8 cellular contexts compared by ENCODE assay signal in genomic region chr17:81398855-81399451, GRCh38. TPM values are rescaled to one million over a fixed set of nuclear protein-coding genes. Genes with fewer than 3 reads are reported as not detected.
DNase-seq lines count a peak whose midpoint lies in the region; ATAC-seq, FAIRE-seq and TF ChIP-seq lines count a peak whose summit lies in the region.

No MANE protein-coding gene starts in this region.

- no peaks in the 10 kb centered on the region for H3K36me3 ChIP-seq in CD8-positive, alpha-beta T cell (ENCODE audit: insufficient read depth, low read length)
- H3K36me3 ChIP-seq in H1 (ENCODE audit: control insufficient read depth in 2 of 4, insufficient read depth in 4 of 4, low read length in 3 of 4) (no peaks in the 10 kb centered on the region; a peak in 1 of 8 replicates), neuronal stem cell (replicated peaks in 1 of 2; ENCODE audit: control insufficient read depth in 2 of 2, insufficient read depth in 2 of 2, low read length in 2 of 2) (peaks cover 3 to 24% of the 10 kb centered on the region in 2 donors)

- POLR2A ChIA-PET in CD8-positive, alpha-beta T cell (lab: Charles Lee) = no interaction called here
- POLR2A ChIA-PET in H1 (lab: Charles Lee; ENCODE audit: partially characterized antibody) = interaction anchor here (0.7 to 2.5 kb wide), 12 partner anchors 9 to 153 kb away, joined by 3 to 9 read pairs (median 3); partner anchors contain the start of gene FAAP100

- H4K5ac ChIP-seq in H1 (ENCODE audit: insufficient read length, low read depth, low read length) = no peak overlapping the region

- H3K79me2 ChIP-seq in H1 (ENCODE audit: control insufficient read depth in 1 of 2, insufficient read depth in 2 of 2, low read length in 2 of 2) = no peaks in the 10 kb centered on the region

- H2AK5ac ChIP-seq in H1 (ENCODE audit: low read depth, low read length) = no peak overlapping the region
- peak overlapping the region; percentile 99 for H2AK5ac ChIP-seq in neuronal stem cell (ENCODE audit: low read depth, low read length)

- H3K4me1 Mint-ChIP-seq in CD8-positive, alpha-beta T cell (ENCODE audit: low read depth) = peaks cover 30% of the 10 kb centered on the region

- no peak overlapping the region for H3K27ac ChIP-seq in CD8-positive, alpha-beta T cell (ENCODE audit: low read depth, low read length)
- H3K27ac ChIP-seq in H1 (ENCODE audit: low read depth, low read length) (no peak overlapping the region), neuronal stem cell (replicated peaks; ENCODE audit: low read length) (peak overlapping the region; percentile 98)

- H4K8ac ChIP-seq in H1 (ENCODE audit: extremely low read depth, insufficient read depth, low read length) = no peak overlapping the region
- H4K8ac ChIP-seq in neuronal stem cell (ENCODE audit: low read depth, low read length) = no peak overlapping the region

- peaks cover 78% of the 10 kb centered on the region for H3K27me3 ChIP-seq in CD8-positive, alpha-beta T cell (ENCODE audit: insufficient read depth, low read length)
- H3K27me3 ChIP-seq in H1 (replicated peaks in 1 of 4; ENCODE audit: control insufficient read depth in 3 of 4, extremely low read depth in 1 of 4, insufficient read depth in 3 of 4, low read length in 3 of 4) = peaks cover 32 to 60% (median 51%) of the 10 kb centered on the region in 4 experiments
- peaks cover 0 to 4% (median 0%) of the 10 kb centered on the region in 3 experiments for H3K27me3 ChIP-seq in neuronal stem cell (ENCODE audit: control insufficient read depth in 3 of 3, insufficient read depth in 3 of 3, low read depth in 1 of 3, low read length in 3 of 3)

- peaks cover 56% of the 10 kb centered on the region for H3K4me1 ChIP-seq in CD8-positive, alpha-beta T cell (ENCODE audit: insufficient read depth, low read length)
- H3K4me1 ChIP-seq in H1 (replicated peaks in 1 of 4; ENCODE audit: control insufficient read depth in 3 of 4, insufficient read depth in 4 of 4, low read length in 3 of 4) (peaks cover 10 to 48% (median 31%) of the 10 kb centered on the region in 4 experiments), neuronal stem cell (ENCODE audit: control insufficient read depth in 2 of 2, insufficient read depth in 1 of 2, low read depth in 1 of 2, low read length in 2 of 2) (peaks cover 36 to 39% of the 10 kb centered on the region in 2 donors)

- H3K18ac ChIP-seq in H1 (ENCODE audit: extremely low read depth, low read length) (peak overlapping the region; percentile 60; the same call in 1 of the 2 replicates), neuronal stem cell (ENCODE audit: low read length) (peak overlapping the region; percentile 98)

- H4K91ac ChIP-seq in H1 (replicated peaks; ENCODE audit: insufficient read length, low read length) (no peak overlapping the region), neuronal stem cell (ENCODE audit: low read depth, low read length, poor library complexity) (no peak overlapping the region)

- H3K23ac ChIP-seq in H1 (ENCODE audit: insufficient read length) (no peak overlapping the region), neuronal stem cell (ENCODE audit: low read depth, low read length, poor library complexity) (no peak overlapping the region)

- DNase-seq in CD8-positive, alpha-beta T cell = no peak
- DNase-seq in NCI-H2227 treated with DMSO at 0.1 percent for 48 hours (lab: John Stamatoyannopoulos, UW) (peak; percentile 24), H1 (ENCODE audit: low read depth in 1 of 2, low spot score in 2 of 2) (no peak), neuronal stem cell (ENCODE audit: low spot score) (no peak), urothelium cell line (ENCODE audit: low spot score) (no peak)

- no peak for TF ChIP-seq CTCF in CD8-positive, alpha-beta T cell (IDR thresholded peaks at IDR 0.05)
- no peak for TF ChIP-seq CTCF in H1 (IDR thresholded peaks at IDR 0.05; ENCODE audit: control extremely low read depth in 1 of 3, insufficient read depth in 1 of 3, low read depth in 1 of 3, low read length in 3 of 3)

- H3K9ac ChIP-seq in H1 (replicated peaks in 1 of 4; ENCODE audit: extremely low read depth in 1 of 4, low read depth in 3 of 4, low read length in 3 of 4) (no peak overlapping the region), neuronal stem cell (ENCODE audit: low read depth, low read length, poor library complexity) (peak overlapping the region; percentile 97)

- H3K79me1 ChIP-seq in H1 (ENCODE audit: low read depth, low read length) (no peaks in the 10 kb centered on the region), neuronal stem cell (ENCODE audit: low read depth, low read length) (peaks cover 28% of the 10 kb centered on the region)

- CTCF ChIA-PET in CD8-positive, alpha-beta T cell (lab: Charles Lee) = no interaction called here
- CTCF ChIA-PET in H1 (lab: Charles Lee; ENCODE audit: partially characterized antibody) = interaction anchor here (0.9 to 2.9 kb wide), 11 partner anchors 11 to 138 kb away, joined by 3 to 15 read pairs (median 3); partner anchors contain the start of gene SLC38A10

- peak overlapping the region; percentile 76 to 92 for H3K4me2 ChIP-seq in H1 (ENCODE audit: insufficient read depth in 1 of 2, low read depth in 2 of 2, low read length in 2 of 2)
- peak overlapping the region; percentile 97 for H3K4me2 ChIP-seq in neuronal stem cell (ENCODE audit: insufficient read depth, low read length, poor library complexity, severe bottlenecking)

- H3K27me3 Mint-ChIP-seq in CD8-positive, alpha-beta T cell (ENCODE audit: low read depth) = peaks cover 55% of the 10 kb centered on the region

- no peak for TF ChIP-seq POLR2A in H1 (IDR thresholded peaks at IDR 0.05; ENCODE audit: control extremely low read depth in 1 of 2, low read depth in 2 of 2, low read length in 2 of 2)

- H3K56ac ChIP-seq in H1 (replicated peaks; ENCODE audit: insufficient read length, low read depth, low read length) = peak overlapping the region; percentile 9

- intact Hi-C loops in CD8-positive, alpha-beta T cell (cut with DNase I, micrococcal nuclease) = loop anchor here (5.0 to 10.0 kb wide), 4 partner anchors 83 to 1587 kb away; partner anchors contain the start of gene ACTG1 (in 2 of the 2)

- H2BK120ac ChIP-seq in H1 (replicated peaks; ENCODE audit: low read depth, low read length) (no peak overlapping the region), neuronal stem cell (ENCODE audit: low read depth, low read length) (peak overlapping the region; percentile 81)

- H3K36me3 Mint-ChIP-seq in CD8-positive, alpha-beta T cell = peaks cover 2% of the 10 kb centered on the region

- 2% methylated on average over 7 of the region's 51 CpGs; no CpG with 5 or more reads in 1 of the 2 experiments for whole genome bisulfite sequencing in H1 (ENCODE audit: extremely low coverage in 1 of 2, insufficient coverage in 1 of 2, insufficient read length in 1 of 2, insufficient replicate concordance in 2 of 2, low coverage in 1 of 2, low lambda C conversion rate in 2 of 2, missing lambda C conversion rate in 1 of 2), 2 experiments
- no CpG with 5 or more reads among the region's 51 CpGs for WGBS in neuronal stem cell (ENCODE audit: extremely low coverage in 2 of 2, insufficient read length in 2 of 2, insufficient replicate concordance in 1 of 2), 2 donors

- H3K27ac Mint-ChIP-seq in CD8-positive, alpha-beta T cell = no peak overlapping the region

- H3K23me2 ChIP-seq in H1 (ENCODE audit: low read depth, low read length) = peaks cover 26% of the 10 kb centered on the region

- peak overlapping the region; percentile 84 for H3K4me3 Mint-ChIP-seq in CD8-positive, alpha-beta T cell

- H2BK5ac ChIP-seq in H1 (ENCODE audit: low read depth, low read length) (no peak overlapping the region), neuronal stem cell (ENCODE audit: low read length) (peak overlapping the region; percentile 97)

- H3K9me3 ChIP-seq in CD8-positive, alpha-beta T cell (ENCODE audit: low read length) = no peaks in the 10 kb centered on the region
- no peaks in the 10 kb centered on the region for H3K9me3 ChIP-seq in H1 (ENCODE audit: insufficient read depth in 2 of 2, low read depth in 1 of 2, low read length in 1 of 2)
- H3K9me3 ChIP-seq in neuronal stem cell (replicated peaks in 1 of 2; ENCODE audit: control insufficient read depth in 2 of 2, insufficient read depth in 1 of 2, low read depth in 1 of 2, low read length in 2 of 2) = no peaks in the 10 kb centered on the region

- H2BK20ac ChIP-seq in H1 (ENCODE audit: low read length) = no peak overlapping the region

- H3K9me3 Mint-ChIP-seq in CD8-positive, alpha-beta T cell = no peaks in the 10 kb centered on the region

- H3K14ac ChIP-seq in H1 (ENCODE audit: insufficient read length) (no peak overlapping the region), neuronal stem cell (ENCODE audit: low read length) (peak overlapping the region; percentile 39)

- H2BK15ac ChIP-seq in H1 (ENCODE audit: low read length) (peak overlapping the region; percentile 72; the same call in 1 of the 2 replicates), neuronal stem cell (ENCODE audit: low read length) (peak overlapping the region; percentile 38)

- no peak overlapping the region for H2AFZ ChIP-seq in H1 (ENCODE audit: low read length)
- H2AFZ ChIP-seq in neuronal stem cell (ENCODE audit: low read length) = no peak overlapping the region

- TF ChIP-seq RAD21 in H1 (IDR thresholded peaks at IDR 0.05 in 1 of 2, conservative IDR thresholded peaks at IDR 0.05 in 1 of 2; ENCODE audit: low read depth in 2 of 2, low read length in 2 of 2) = no peak

- no peaks in the 10 kb centered on the region for H4K20me1 ChIP-seq in H1 (replicated peaks in 1 of 2; ENCODE audit: control insufficient read depth in 1 of 2, insufficient read depth in 2 of 2, low read length in 2 of 2)

- ATAC-seq in CD8-positive, alpha-beta T cell = no peak
- no peak for ATAC-seq in HG03520 (IDR thresholded peaks at IDR 0.05; ENCODE audit: unreplicated experiment)
- no peak for ATAC-seq in GM18870 (IDR thresholded peaks at IDR 0.05; ENCODE audit: unreplicated experiment)
- ATAC-seq in HG02973 (IDR thresholded peaks at IDR 0.05; ENCODE audit: unreplicated experiment) = no peak

- no peak for TF ChIP-seq EP300 in H1 (IDR thresholded peaks at IDR 0.05; ENCODE audit: borderline replicate concordance in 1 of 2, low read depth in 2 of 2, low read length in 2 of 2)

- no peak overlapping the region for H3K4ac ChIP-seq in H1 (replicated peaks; ENCODE audit: insufficient read length, low read depth, low read length)
- H3K4ac ChIP-seq in neuronal stem cell (ENCODE audit: low read length) = peak overlapping the region; percentile 37

- FAIRE-seq in H1 (lab: Jason Lieb, UNC) (no peak), urothelium cell line (lab: Jason Lieb, UNC) (no peak)

- H2BK12ac ChIP-seq in H1 (ENCODE audit: low read depth, low read length) = no peak overlapping the region
- peak overlapping the region; percentile 73 for H2BK12ac ChIP-seq in neuronal stem cell (ENCODE audit: low read length)

- H3K4me3 ChIP-seq in CD8-positive, alpha-beta T cell (ENCODE audit: low read depth, low read length) = no peak overlapping the region
- H3K4me3 ChIP-seq in H1 (ENCODE audit: extremely low read depth in 1 of 4, insufficient read depth in 2 of 4, low read depth in 3 of 4, low read length in 4 of 4) (peak overlapping the region in 3 of 4 experiments; percentile 21 to 65 (median 34); a peak in 5 of 8 replicates), neuronal stem cell (ENCODE audit: low read length in 2 of 2) (peak overlapping the region; percentile 83 to 87)

RNA-seq across cellular contexts. Expression of gene BAHCC1, which starts 3.7 kb away (rescaled TPM):
- total RNA-seq in CD8-positive, alpha-beta T cell = under 1 TPM; 0.08 to 0.24 TPM
- total RNA-seq in H1 (2021; fragmentation: NEBNext Ultra II Directional; extraction: Animal tissue kit (Norgen Biotek cat#: 25700)) = 0.58 and 0.71 TPM in 2 replicates
- 0.26 and 0.61 TPM in 2 replicates for polyA plus RNA-seq in H1 (2011; rRNA removed)
- 0.47 TPM for polyA plus RNA-seq in H1 (2011; cell fraction: cytosol; rRNA removed)
- polyA plus RNA-seq in H1 (2011; cell fraction: nucleus; rRNA removed) = 2.9 TPM
- 0.44 to 0.98 TPM (median 0.89 TPM) in 4 replicates for polyA plus RNA-seq in H1 (2012, experiment 1 of 2)
- 0.58 TPM for polyA plus RNA-seq in H1 (2012, experiment 2 of 2)
- 0.45 TPM for polyA plus RNA-seq in H1 (2013, experiment 1 of 2)
- 0.50 TPM for polyA plus RNA-seq in H1 (2013, experiment 2 of 2)
- 0.88 and 0.95 TPM in 2 replicates for polyA minus RNA-seq in H1 (2011; rRNA and poly(A)+ RNA removed)
- polyA minus RNA-seq in H1 (2011; cell fraction: cytosol; rRNA and poly(A)+ RNA removed) = 3.2 TPM
- polyA minus RNA-seq in H1 (2011; cell fraction: nucleus; rRNA and poly(A)+ RNA removed) = 1.3 TPM
- 15.9 TPM for polyA plus RNA-seq in neuronal stem cell (2013, experiment 1 of 2)
- polyA plus RNA-seq in neuronal stem cell (2013, experiment 2 of 2) = 17.5 TPM
